ENCODE assay signal across 9 cellular contexts in genomic region chr12:3168775-3169221, GRCh38.
DNase-seq lines count a peak whose midpoint lies in the region; ATAC-seq and TF ChIP-seq lines count a peak whose summit lies in the region.
"Had no signal": no experiment of that assay in that cellular context is flagged by ENCODE, and none has a peak within 500 bp of the region (broad histone marks: within the 10 kb centered on the region; RNA-seq: fewer than 3 reads in every experiment).

No MANE protein-coding gene starts in this region.

- H3K27me3 Mint-ChIP-seq in activated T-helper 1 cell treated with anti-CD3 and anti-CD28 coated beads, Interleukin-12 subunit alpha, Interleukin-12 subunit beta, Interleukin-2, Interleukin-4 antibody, amounts not matched to agents 30 ng/mL and 10 ng/mL and 1 ng/mL, durations not matched to agents 14 hours and 24 hours and 36 hours (ENCODE audit: insufficient read depth): peaks cover 4% of the 10 kb centered on the region

- in situ Hi-C loops in KBM-7 (cut with MboI; ENCODE audit: low pct_unique_long_range_greater_than_20kb, low sequenced_read_pairs): no loop called here

- intact Hi-C loops in heart left ventricle (cut with DNase I): no loop called here
- intact Hi-C loops in activated T-helper 1 cell treated with anti-CD3 and anti-CD28 coated beads, Interleukin-12 subunit alpha, Interleukin-12 subunit beta, Interleukin-2, Interleukin-4 antibody, amounts not matched to agents 30 ng/mL and 10 ng/mL and 1 ng/mL, durations not matched to agents 14 hours and 24 hours and 36 hours (cut with micrococcal nuclease): no loop called here

- peak in 3 of 4 donors; percentile 6 to 61 (median 19) for ATAC-seq in heart left ventricle
- no peak for ATAC-seq in GM21825 (IDR thresholded peaks at IDR 0.05; ENCODE audit: unreplicated experiment)
- ATAC-seq in GM18502 (IDR thresholded peaks at IDR 0.05; ENCODE audit: poor library complexity, unreplicated experiment): no peak

- H3K36me3 ChIP-seq in heart left ventricle: no peaks in the 10 kb centered on the region
- H3K36me3 ChIP-seq in right atrium auricular region: peaks cover 6% of the 10 kb centered on the region
- H3K36me3 ChIP-seq in kidney epithelial cell (ENCODE audit: control insufficient read depth, insufficient read depth, low read length): no peaks in the 10 kb centered on the region

- H3K27ac Mint-ChIP-seq in activated T-helper 1 cell treated with anti-CD3 and anti-CD28 coated beads, Interleukin-12 subunit alpha, Interleukin-12 subunit beta, Interleukin-2, Interleukin-4 antibody, amounts not matched to agents 30 ng/mL and 10 ng/mL and 1 ng/mL, durations not matched to agents 14 hours and 24 hours and 36 hours: no peak overlapping the region

- no peaks in the 10 kb centered on the region for H3K27me3 ChIP-seq in heart left ventricle
- H3K27me3 ChIP-seq in right atrium auricular region: no peaks in the 10 kb centered on the region
- H3K27me3 ChIP-seq in kidney epithelial cell (ENCODE audit: control insufficient read depth, insufficient read depth, low read length): no peaks in the 10 kb centered on the region

- H3K4me1 ChIP-seq in heart left ventricle (peaks cover 0 to 46% (median 15%) of the 10 kb centered on the region in 12 donors), right atrium auricular region (peaks cover 0 to 35% of the 10 kb centered on the region in 2 donors)

- no peak for TF ChIP-seq POLR2A in heart left ventricle (IDR thresholded peaks at IDR 0.05)

- no peak overlapping the region for H3K4me3 Mint-ChIP-seq in activated T-helper 1 cell treated with anti-CD3 and anti-CD28 coated beads, Interleukin-12 subunit alpha, Interleukin-12 subunit beta, Interleukin-2, Interleukin-4 antibody, amounts not matched to agents 30 ng/mL and 10 ng/mL and 1 ng/mL, durations not matched to agents 14 hours and 24 hours and 36 hours

- DNase-seq in heart left ventricle (no peak), right atrium auricular region (ENCODE audit: low spot score) (no peak), kidney epithelial cell (ENCODE audit: low read depth) (peak; percentile 95), ureter (ENCODE audit: low spot score) (peak; percentile 81), KBM-7 (no peak)
- DNase-seq in activated T-helper 1 cell treated with anti-CD3 and anti-CD28 coated beads, Interleukin-12 subunit alpha, Interleukin-12 subunit beta, Interleukin-2, Interleukin-4 antibody, amounts not matched to agents 30 ng/mL and 10 ng/mL and 1 ng/mL, durations not matched to agents 14 hours and 24 hours and 36 hours (ENCODE audit: low spot score): peak; percentile 1
- DNase-seq: RPMI8226 had no signal

- no peaks in the 10 kb centered on the region for H3K36me3 Mint-ChIP-seq in activated T-helper 1 cell treated with anti-CD3 and anti-CD28 coated beads, Interleukin-12 subunit alpha, Interleukin-12 subunit beta, Interleukin-2, Interleukin-4 antibody, amounts not matched to agents 30 ng/mL and 10 ng/mL and 1 ng/mL, durations not matched to agents 14 hours and 24 hours and 36 hours (ENCODE audit: low read depth)

- H3K4me3 ChIP-seq in heart left ventricle (no peak overlapping the region), right atrium auricular region (no peak overlapping the region), kidney epithelial cell (ENCODE audit: low read depth, low read length) (no peak overlapping the region)

- H3K9me3 ChIP-seq in heart left ventricle: no peaks in the 10 kb centered on the region
- no peaks in the 10 kb centered on the region for H3K9me3 ChIP-seq in right atrium auricular region

- TF ChIP-seq CTCF in heart left ventricle (IDR thresholded peaks at IDR 0.05) (no peak), right atrium auricular region (IDR thresholded peaks at IDR 0.05) (no peak), kidney epithelial cell (IDR thresholded peaks at IDR 0.05; ENCODE audit: insufficient read depth, low read length, poor library complexity, severe bottlenecking) (no peak)

- no peaks in the 10 kb centered on the region for H3K9me3 Mint-ChIP-seq in activated T-helper 1 cell treated with anti-CD3 and anti-CD28 coated beads, Interleukin-12 subunit alpha, Interleukin-12 subunit beta, Interleukin-2, Interleukin-4 antibody, amounts not matched to agents 30 ng/mL and 10 ng/mL and 1 ng/mL, durations not matched to agents 14 hours and 24 hours and 36 hours

- H3K27ac ChIP-seq in heart left ventricle (no peak overlapping the region), right atrium auricular region (no peak overlapping the region)

- no peaks in the 10 kb centered on the region for H3K4me1 Mint-ChIP-seq in activated T-helper 1 cell treated with anti-CD3 and anti-CD28 coated beads, Interleukin-12 subunit alpha, Interleukin-12 subunit beta, Interleukin-2, Interleukin-4 antibody, amounts not matched to agents 30 ng/mL and 10 ng/mL and 1 ng/mL, durations not matched to agents 14 hours and 24 hours and 36 hours (ENCODE audit: low read depth)

- WGBS in heart left ventricle, 4 donors: 75 to 80% (median 75%) methylated on average over 14 of the region's 14 CpGs

Comparison
In these comparisons a context has a peak if more than half of its experiments do, and no peak if none do; other contexts are left out.
1. ATAC-seq: peak in heart left ventricle (3 of 4); none in GM21825 (single experiment) and GM18502 (single experiment).
2. DNase-seq: peak in activated T-helper 1 cell treated with anti-CD3 and anti-CD28 coated beads, Interleukin-12 subunit alpha, Interleukin-12 subunit beta, Interleukin-2, Interleukin-4 antibody, amounts not matched to agents 30 ng/mL and 10 ng/mL and 1 ng/mL, durations not matched to agents 14 hours and 24 hours and 36 hours (single experiment), kidney epithelial cell (single experiment) and ureter (single experiment); none in heart left ventricle (0 of 5), right atrium auricular region (single experiment) and KBM-7 (single experiment).